ENCODE assay signal across 8 cellular contexts in genomic region chr7:99142727-99143521, GRCh38. TPM values are rescaled to one million over a fixed set of nuclear protein-coding genes. Genes with fewer than 3 reads are reported as not detected.
DNase-seq lines count a peak whose midpoint lies in the region; ATAC-seq and TF ChIP-seq lines count a peak whose summit lies in the region.

No MANE protein-coding gene starts in this region.

- ATAC-seq in HG03175 (IDR thresholded peaks at IDR 0.05; ENCODE audit: unreplicated experiment), result no peak

- H3K4me1 ChIP-seq in neuron (ENCODE audit: insufficient read depth, low read length), result peaks cover 30% of the 10 kb centered on the region
- H3K4me1 ChIP-seq in stomach, result peaks cover 21 to 61% (median 52%) of the 10 kb centered on the region in 4 donors

- H3K27ac ChIP-seq in stomach, result peak overlapping the region; percentile 97 to 100 (median 99)

- DNase-seq in GM13976 (ENCODE audit: low spot score), result peak; percentile 90
- peak; percentile 75 for DNase-seq in M059J (ENCODE audit: low read depth)
- peak; percentile 95 for DNase-seq in SK-MEL-5 (ENCODE audit: low read depth, low spot score)
- peak; percentile 88 for DNase-seq in activated naive CD4-positive, alpha-beta T cell treated with Interleukin-2 at 50 U/mL for 16 hours
- DNase-seq in germinal center (ENCODE audit: low spot score), result peak; percentile 86
- peak; percentile 99 for DNase-seq in stomach

- no peak overlapping the region for H2AFZ ChIP-seq in neuron (ENCODE audit: low read depth, low read length)

- H3K36me3 ChIP-seq in neuron (ENCODE audit: insufficient read depth, low read length) (no peaks in the 10 kb centered on the region), stomach (no peaks in the 10 kb centered on the region)

- no peak for TF ChIP-seq CTCF in GM13976 (IDR thresholded peaks at IDR 0.05; ENCODE audit: borderline replicate concordance, control extremely low read depth, extremely low read depth, insufficient read depth, missing control alignments)
- no peak for TF ChIP-seq CTCF in stomach (IDR thresholded peaks at IDR 0.05)

- no peak for TF ChIP-seq EP300 in stomach (IDR thresholded peaks at IDR 0.05)

- H3K4me3 ChIP-seq in neuron (ENCODE audit: low read length) (peak overlapping the region; percentile 62), stomach (peak overlapping the region; percentile 93 to 100 (median 97))

- H3K9me3 ChIP-seq in neuron (ENCODE audit: low read length) (no peaks in the 10 kb centered on the region), stomach (no peaks in the 10 kb centered on the region)

- WGBS in stomach, 5 donors, result 4 to 8% (median 6%) methylated on average over 29 to 33 of the region's 33 CpGs

- in situ Hi-C loops in GM13976 (cut with MboI; ENCODE audit: low sequenced_read_pairs, unreplicated experiment) (no loop called here), SK-MEL-5 (cut with HindIII; ENCODE audit: low pct_unique_long_range_greater_than_20kb, low sequenced_read_pairs) (no loop called here)

- no peak for TF ChIP-seq POLR2A in stomach (IDR thresholded peaks at IDR 0.05)

- H3K27me3 ChIP-seq in neuron (ENCODE audit: insufficient read depth, low read length), result no peaks in the 10 kb centered on the region
- H3K27me3 ChIP-seq in stomach, result no peaks in the 10 kb centered on the region

- intact Hi-C loops in stomach (cut with DNase I; ENCODE audit: low total_unique reads), result loop anchor here (10.0 kb wide), 1 partner anchor 108 kb away; no protein-coding TSS in a partner anchor

RNA-seq across cellular contexts. Expression of gene SMURF1, which starts 1.0 kb away (rescaled TPM):
- total RNA-seq in M059J (2014; rRNA removed; shearing (Covaris generic)), result 12.7 and 21.1 TPM in 2 replicates
- total RNA-seq in SK-MEL-5 (2014; rRNA removed; shearing (Covaris generic)), result 40.8 and 42.1 TPM in 2 replicates
- 26.2 and 32.8 TPM in 2 replicates for polyA plus RNA-seq in SK-MEL-5 (2015; cell fraction: cytosol; rRNA removed)
- 22.9 and 34.2 TPM in 2 replicates for polyA plus RNA-seq in SK-MEL-5 (2015; cell fraction: nucleus; rRNA removed)
- total RNA-seq in stomach, result 10 to 100 TPM; 28.6 to 46.8 (median 36.5) TPM
- polyA plus RNA-seq in stomach, result 10 to 100 TPM in 1 of 3 donors, 1 to 10 TPM in 2; 8.0 to 14.8 (median 9.4) TPM
